Comparison of ENCODE assay signal across 8 cellular contexts in genomic region chr17:7484964-7485377, GRCh38. TPM values are rescaled to one million over a fixed set of nuclear protein-coding genes. Genes with fewer than 3 reads are reported as not detected.
DNase-seq lines count a peak whose midpoint lies in the region; ATAC-seq and TF ChIP-seq lines count a peak whose summit lies in the region.

No MANE protein-coding gene starts in this region.

- DNase-seq in CD4-positive, alpha-beta T cell = no peak
- DNase-seq in Jurkat, Clone E6-1 (ENCODE audit: low read depth, low spot score) = no peak
- DNase-seq in chondrocyte (ENCODE audit: low spot score) (no peak), nephron progenitor cell (no peak), NCI-H2107 (lab: John Stamatoyannopoulos, UW) (no peak), NCI-H1930 (lab: John Stamatoyannopoulos, UW) (no peak), cerebellar nuclear complex (lab: John Stamatoyannopoulos, UW) (no peak)

- no peaks in the 10 kb centered on the region for H3K27me3 Mint-ChIP-seq in CD4-positive, alpha-beta T cell
- H3K27me3 Mint-ChIP-seq in chondrocyte (ENCODE audit: low read depth) (no peaks in the 10 kb centered on the region), nephron progenitor cell (ENCODE audit: low read depth, poor library complexity) (peaks cover 3% of the 10 kb centered on the region)

- H3K27me3 ChIP-seq in CD4-positive, alpha-beta T cell (ENCODE audit: control insufficient read depth, insufficient read depth, low read length) = no peaks in the 10 kb centered on the region

- H3K36me3 Mint-ChIP-seq in CD4-positive, alpha-beta T cell (ENCODE audit: low read depth) = peaks cover 55% of the 10 kb centered on the region
- H3K36me3 Mint-ChIP-seq in chondrocyte (ENCODE audit: low read depth) (peaks cover 2% of the 10 kb centered on the region), nephron progenitor cell (ENCODE audit: low read depth) (peaks cover 35% of the 10 kb centered on the region)

- H3K27ac Mint-ChIP-seq in CD4-positive, alpha-beta T cell = peak overlapping the region; percentile 99
- H3K27ac Mint-ChIP-seq in chondrocyte (ENCODE audit: unreplicated experiment) (peak overlapping the region; percentile 100), nephron progenitor cell (peak overlapping the region; percentile 100)

- peak overlapping the region; percentile 48 for H3K27ac ChIP-seq in CD4-positive, alpha-beta T cell (ENCODE audit: low read depth, low read length)

- intact Hi-C loops in CD4-positive, alpha-beta T cell (cut with DNase I, micrococcal nuclease) = loop anchor here (1.0 to 10.0 kb wide), 12 partner anchors 30 to 670 kb away; partner anchors contain the start of genes TMEM95 (in 2 of the 2), EIF5A (in 1 of the 2), PER1 (in 1 of the 2) and SENP3 (in 1 of the 2)

- ATAC-seq in CD4-positive, alpha-beta T cell (ENCODE audit: poor library complexity) = no peak
- no peak for ATAC-seq in HG02970 (IDR thresholded peaks at IDR 0.05; ENCODE audit: low FRiP score, unreplicated experiment)

- CTCF ChIA-PET in CD4-positive, alpha-beta T cell (lab: Charles Lee) = interaction anchor here (0.9 to 6.2 kb wide), 3 partner anchors 45 to 76 kb away, joined by 3 to 61 read pairs (median 6); no protein-coding TSS in a partner anchor

- H3K9me3 Mint-ChIP-seq in CD4-positive, alpha-beta T cell = no peaks in the 10 kb centered on the region
- H3K9me3 Mint-ChIP-seq in chondrocyte (ENCODE audit: low read depth) (no peaks in the 10 kb centered on the region), nephron progenitor cell (no peaks in the 10 kb centered on the region)

- peak overlapping the region; percentile 94 for H3K4me3 Mint-ChIP-seq in CD4-positive, alpha-beta T cell
- H3K4me3 Mint-ChIP-seq in chondrocyte (ENCODE audit: unreplicated experiment) = peak overlapping the region; percentile 88
- H3K4me3 Mint-ChIP-seq in nephron progenitor cell = peak overlapping the region; percentile 99

- TF ChIP-seq CTCF in CD4-positive, alpha-beta T cell (IDR thresholded peaks at IDR 0.05) = no peak
- peak; percentile 40 for TF ChIP-seq CTCF in chondrocyte (IDR thresholded peaks at IDR 0.05)
- TF ChIP-seq CTCF in nephron progenitor cell (IDR thresholded peaks at IDR 0.05) = no peak

- peaks cover 76% of the 10 kb centered on the region for H3K4me1 Mint-ChIP-seq in CD4-positive, alpha-beta T cell (ENCODE audit: low read depth)
- H3K4me1 Mint-ChIP-seq in chondrocyte (ENCODE audit: low read depth) (peaks cover 69% of the 10 kb centered on the region), nephron progenitor cell (peaks cover 83% of the 10 kb centered on the region)

- POLR2A ChIA-PET in CD4-positive, alpha-beta T cell (lab: Charles Lee) = interaction anchor here (0.8 to 6.6 kb wide), 30 partner anchors 8 to 763 kb away, joined by 3 to 156 read pairs (median 8); partner anchors contain the start of genes CHRNB1, CNTROB, CTC1 and CTDNEP1

- no peaks in the 10 kb centered on the region for H3K9me3 ChIP-seq in CD4-positive, alpha-beta T cell (ENCODE audit: control insufficient read depth, low read length)

- H3K4me3 ChIP-seq in Jurkat, Clone E6-1 (ENCODE audit: low read length) = peak overlapping the region; percentile 93

RNA-seq across cellular contexts. Expression of gene POLR2A, which starts 0.8 kb away (rescaled TPM):
- 100 to 1,000 TPM; 491 to 501 TPM for total RNA-seq in CD4-positive, alpha-beta T cell
- polyA plus RNA-seq in Jurkat, Clone E6-1 (2012; ENCODE audit: insufficient read depth, insufficient read length) = 119 TPM
- 113 to 121 TPM (median 115 TPM) in 3 replicates for total RNA-seq in chondrocyte

RNA-seq across cellular contexts. Expression of gene SLC35G6, which starts 3.7 kb away (rescaled TPM):
- under 1 TPM in 1 of 2 experiments, not detected in 1; 0.17 TPM for total RNA-seq in CD4-positive, alpha-beta T cell
- polyA plus RNA-seq in Jurkat, Clone E6-1 (2012; ENCODE audit: insufficient read depth, insufficient read length) = not detected
- not detected in 3 replicates for total RNA-seq in chondrocyte

RNA-seq across cellular contexts. Expression of gene ZBTB4, which starts 5.5 kb away (rescaled TPM):
- total RNA-seq in CD4-positive, alpha-beta T cell = 10 to 100 TPM; 55.1 to 55.6 TPM
- polyA plus RNA-seq in Jurkat, Clone E6-1 (2012; ENCODE audit: insufficient read depth, insufficient read length) = 9.4 TPM
- total RNA-seq in chondrocyte = 50.9 to 51.9 TPM (median 51.0 TPM) in 3 replicates

RNA-seq across cellular contexts. Expression of gene CHRNB1, which starts 40.1 kb away (rescaled TPM):
- total RNA-seq in CD4-positive, alpha-beta T cell = 1 to 10 TPM; 1.6 to 2.2 TPM
- polyA plus RNA-seq in Jurkat, Clone E6-1 (2012; ENCODE audit: insufficient read depth, insufficient read length) = 10.1 TPM
- total RNA-seq in chondrocyte = 12.2 to 14.0 TPM (median 12.6 TPM) in 3 replicates

RNA-seq across cellular contexts. Expression of gene FGF11, which starts 45.7 kb away (rescaled TPM):
- 1 to 10 TPM; 1.5 to 1.7 TPM for total RNA-seq in CD4-positive, alpha-beta T cell
- polyA plus RNA-seq in Jurkat, Clone E6-1 (2012; ENCODE audit: insufficient read depth, insufficient read length) = 2.5 TPM
- 5.0 to 6.0 TPM (median 5.1 TPM) in 3 replicates for total RNA-seq in chondrocyte
